In the genomic region with DNA sequence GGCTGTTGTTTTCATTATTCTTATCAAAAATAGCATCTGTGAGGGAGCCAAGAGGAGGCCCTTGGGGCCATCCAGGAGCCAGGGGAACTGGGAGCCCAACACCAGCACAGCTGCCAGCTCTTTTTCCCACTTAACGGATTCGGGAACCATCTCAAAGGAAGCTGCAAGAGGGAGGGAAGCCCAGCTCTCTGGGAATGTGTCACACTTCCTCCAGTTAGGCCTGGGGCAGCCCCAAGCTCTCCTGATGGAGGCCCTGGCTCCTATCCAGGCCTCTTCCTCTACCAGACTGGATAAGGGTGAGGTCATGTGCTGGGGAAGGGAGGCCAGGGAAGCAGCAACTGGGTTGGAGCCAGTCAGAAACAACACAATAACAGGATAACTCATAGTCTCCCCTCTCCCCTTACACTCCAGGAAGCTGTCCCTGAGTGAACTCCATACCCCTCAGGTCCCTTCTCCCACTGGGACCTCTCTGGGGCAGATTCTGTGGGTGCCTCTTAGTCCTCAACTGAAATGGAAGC, we compare ENCODE assay signal across 8 cellular contexts. TPM values are rescaled to one million over a fixed set of nuclear protein-coding genes. Genes with fewer than 3 reads are reported as not detected.
DNase-seq lines count a peak whose midpoint lies in the region; ATAC-seq, FAIRE-seq and TF ChIP-seq lines count a peak whose summit lies in the region.

No MANE protein-coding gene starts in this region.

- TF ChIP-seq EP300 in esophagus muscularis mucosa (IDR thresholded peaks at IDR 0.05) = no peak

- in situ Hi-C loops in GM23248 (cut with MboI) (no loop called here), gastrocnemius medialis (cut with MboI; ENCODE audit: low sequenced_read_pairs in 4 of 4) (no loop called here), GM13977 (cut with MboI; ENCODE audit: low pct_unique_long_range_greater_than_20kb, low sequenced_read_pairs, unreplicated experiment) (no loop called here)

- no peak overlapping the region for H3K4me3 ChIP-seq in GM23248
- H3K4me3 ChIP-seq in gastrocnemius medialis = no peak overlapping the region
- H3K4me3 ChIP-seq in esophagus muscularis mucosa = no peak overlapping the region
- no peak overlapping the region for H3K4me3 ChIP-seq in kidney (ENCODE audit: low read length in 2 of 2)

- peaks cover 18% of the 10 kb centered on the region for H3F3A ChIP-seq in GM23248 (ENCODE audit: insufficient read depth)

- FAIRE-seq in kidney (lab: Jason Lieb, UNC) = no peak

- CTCF ChIA-PET in RWPE1 (lab: Yijun Ruan, JAX) = interaction anchor here (0.6 to 1.5 kb wide), 2 partner anchors 18 to 24 kb away, joined by 3 to 6 read pairs; no protein-coding TSS in a partner anchor

- no peaks in the 10 kb centered on the region for H3K79me2 ChIP-seq in GM23248 (ENCODE audit: insufficient read depth)

- peak overlapping the region; percentile 52 for H3K4me2 ChIP-seq in GM23248 (ENCODE audit: unreplicated experiment)

- H3K4me1 ChIP-seq in GM23248 (ENCODE audit: insufficient read depth) (peaks cover 29% of the 10 kb centered on the region), gastrocnemius medialis (peaks cover 0 to 5% of the 10 kb centered on the region in 2 donors), esophagus muscularis mucosa (peaks cover 13 to 18% (median 16%) of the 10 kb centered on the region in 4 donors), kidney (ENCODE audit: control insufficient read depth in 1 of 2, insufficient read depth in 1 of 2, low read depth in 1 of 2, low read length in 2 of 2) (no peaks in the 10 kb centered on the region)

- 0% methylated on average over 2 of the region's 2 CpGs for WGBS in GM23248 (ENCODE audit: low coverage in 1 of 2, low lambda C conversion rate in 2 of 2, missing lambda C conversion rate in 2 of 2), 2 experiments
- WGBS in esophagus muscularis mucosa = 30% methylated on average over 2 of the region's 2 CpGs

- peak; percentile 64 to 70 for ATAC-seq in gastrocnemius medialis

- TF ChIP-seq POLR2A in gastrocnemius medialis (IDR thresholded peaks at IDR 0.05) (no peak), esophagus muscularis mucosa (IDR thresholded peaks at IDR 0.05; ENCODE audit: low read depth) (no peak)

- peak overlapping the region; percentile 36; the same call in 1 of the 2 replicates for H2AFZ ChIP-seq in GM23248

- DNase-seq in GM23248 (peak; percentile 97), RWPE1 (ENCODE audit: low spot score) (peak; percentile 94), fibroblast of peridontal ligament (ENCODE audit: extremely low read depth) (peak; percentile 83), gastrocnemius medialis (peak in 1 of 2 donors; percentile 22), GM13977 (ENCODE audit: low spot score) (no peak), esophagus muscularis mucosa (ENCODE audit: extremely low spot score) (no peak), kidney (no peak), iPS-NIHi7 (ENCODE audit: extremely low spot score) (no peak)

- H3K9me2 ChIP-seq in GM23248 (ENCODE audit: insufficient read depth) = no peaks in the 10 kb centered on the region

- H3K27me3 ChIP-seq in GM23248 (replicated peaks; ENCODE audit: insufficient read depth) (no peaks in the 10 kb centered on the region), gastrocnemius medialis (no peaks in the 10 kb centered on the region), esophagus muscularis mucosa (no peaks in the 10 kb centered on the region)

- H3K9ac ChIP-seq in GM23248 = peak overlapping the region; percentile 29; the same call in 1 of the 2 replicates
- H3K9ac ChIP-seq in kidney (ENCODE audit: low read length in 2 of 2) = no peak overlapping the region

- H3K9me3 ChIP-seq in GM23248 (ENCODE audit: low read depth) (no peaks in the 10 kb centered on the region), gastrocnemius medialis (no peaks in the 10 kb centered on the region), esophagus muscularis mucosa (no peaks in the 10 kb centered on the region), kidney (ENCODE audit: control insufficient read depth in 1 of 2, low read length in 2 of 2) (no peaks in the 10 kb centered on the region)

- intact Hi-C loops in gastrocnemius medialis (cut with DNase I; ENCODE audit: low total_unique reads) = no loop called here
- intact Hi-C loops in esophagus muscularis mucosa (cut with DNase I) = no loop called here
- intact Hi-C loops in kidney (cut with DNase I) = no loop called here

- POLR2A ChIA-PET in RWPE1 (lab: Yijun Ruan, JAX; ENCODE audit: low non-redundant PET) = no interaction called here

- TF ChIP-seq CTCF in RWPE1 (conservative IDR thresholded peaks at IDR 0.05; ENCODE audit: low read depth) (no peak), gastrocnemius medialis (IDR thresholded peaks at IDR 0.05 in 4 of 5, conservative IDR thresholded peaks at IDR 0.05 in 1 of 5) (no peak), GM13977 (IDR thresholded peaks at IDR 0.05; ENCODE audit: extremely low read depth, insufficient read depth, missing control alignments) (no peak), esophagus muscularis mucosa (IDR thresholded peaks at IDR 0.05) (no peak), kidney (IDR thresholded peaks at IDR 0.05; ENCODE audit: borderline replicate concordance, extremely low read depth, insufficient read depth) (no peak)

- no peaks in the 10 kb centered on the region for H4K20me1 ChIP-seq in GM23248 (ENCODE audit: insufficient read depth)

- H3K27ac ChIP-seq in GM23248 (peak overlapping the region; percentile 28; the same call in 1 of the 2 replicates), RWPE1 (peak overlapping the region; percentile 73), gastrocnemius medialis (peak overlapping the region in 2 of 4 donors; percentile 48 to 57), esophagus muscularis mucosa (replicated peaks in 1 of 4) (no peak overlapping the region), kidney (ENCODE audit: low read depth in 2 of 2, low read length in 2 of 2) (no peak overlapping the region)

- H3K36me3 ChIP-seq in GM23248 (ENCODE audit: low read depth) (no peaks in the 10 kb centered on the region), gastrocnemius medialis (no peaks in the 10 kb centered on the region), esophagus muscularis mucosa (no peaks in the 10 kb centered on the region), kidney (ENCODE audit: control insufficient read depth in 1 of 2, insufficient read depth in 2 of 2, low read length in 2 of 2) (no peaks in the 10 kb centered on the region)

RNA-seq across cellular contexts. Expression of a gene that starts 12.7 kb away (rescaled TPM):
- not detected in 2 replicates for total RNA-seq in GM23248 (2014; rRNA removed; shearing (Covaris generic))
- polyA plus RNA-seq in GM23248 (2016; fragmentation: Nextera tagmentation; extraction: Ambion mirVana) (not detected in 2 replicates), kidney (ENCODE audit: insufficient read depth, low read depth, low replicate concordance) (not detected)
- total RNA-seq in gastrocnemius medialis (not detected), esophagus muscularis mucosa (not detected), kidney (not detected)

RNA-seq across cellular contexts. Expression of a gene that starts 25.9 kb away (rescaled TPM):
- total RNA-seq in GM23248 (2014; rRNA removed; shearing (Covaris generic)) = not detected in 2 replicates
- polyA plus RNA-seq in GM23248 (2016; fragmentation: Nextera tagmentation; extraction: Ambion mirVana) = not detected in 2 replicates
- not detected for total RNA-seq in gastrocnemius medialis
- total RNA-seq in esophagus muscularis mucosa = not detected
- total RNA-seq in kidney = not detected
- not detected for polyA plus RNA-seq in kidney (ENCODE audit: insufficient read depth, low read depth, low replicate concordance)

Comparison
In these comparisons a context has a peak if more than half of its experiments do, and no peak if none do; other contexts are left out.
1. DNase-seq: peak in GM23248 (single experiment), RWPE1 (single experiment) and fibroblast of peridontal ligament (single experiment); none in GM13977 (single experiment), esophagus muscularis mucosa (single experiment), kidney (single experiment) and iPS-NIHi7 (single experiment).
2. H3K27ac ChIP-seq: peak in GM23248 (single experiment) and RWPE1 (single experiment); none in esophagus muscularis mucosa (0 of 4) and kidney (0 of 2).